1 cellular context compared by ENCODE assay signal in the genomic region with DNA sequence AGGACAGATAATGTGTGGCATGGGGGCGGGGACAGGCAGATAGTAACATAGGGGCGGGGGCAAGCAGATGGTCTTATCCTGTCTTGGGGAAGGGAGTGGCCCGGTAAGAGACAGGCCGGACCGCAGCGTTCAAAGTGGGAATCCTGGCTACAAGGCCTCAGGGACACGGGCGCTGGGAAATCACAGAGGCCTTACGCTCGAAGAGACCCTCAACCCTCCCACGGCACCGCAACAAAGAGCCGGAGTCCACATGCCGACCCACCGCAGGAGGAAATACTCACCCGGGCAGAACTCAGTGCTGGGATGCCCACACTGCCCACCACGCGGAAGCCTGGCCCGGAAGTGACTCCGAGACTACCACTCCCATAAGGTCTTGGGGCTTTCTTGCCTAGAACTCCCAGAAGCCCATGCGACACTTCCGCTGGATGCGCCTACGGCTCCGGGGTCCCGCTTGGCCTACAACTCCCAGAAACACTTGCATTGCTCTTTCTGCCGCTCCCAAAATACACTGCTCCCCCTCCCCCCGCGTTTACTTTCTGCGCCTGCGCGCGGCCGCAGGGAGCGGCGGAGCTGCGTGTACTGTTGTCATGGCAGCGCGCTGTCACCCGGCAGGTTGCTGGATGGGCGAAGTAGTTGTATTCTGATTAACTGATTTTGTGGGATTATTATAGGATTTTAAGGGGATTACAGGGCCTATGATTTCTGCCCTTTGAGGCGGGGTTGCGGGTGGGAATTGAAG.
TF ChIP-seq lines count a peak whose summit lies in the region.

A gene (minus strand): TSS at position 344 of the 739 bp plus-strand sequence. CDS start 3,840 bp downstream, outside the sequence.

TF ChIP-seq in K562, 482 proteins besides CTCF, POLR2A, EP300 and RAD21 (continued from another document and continues in another):
- TF ChIP-seq, protein P1, sequence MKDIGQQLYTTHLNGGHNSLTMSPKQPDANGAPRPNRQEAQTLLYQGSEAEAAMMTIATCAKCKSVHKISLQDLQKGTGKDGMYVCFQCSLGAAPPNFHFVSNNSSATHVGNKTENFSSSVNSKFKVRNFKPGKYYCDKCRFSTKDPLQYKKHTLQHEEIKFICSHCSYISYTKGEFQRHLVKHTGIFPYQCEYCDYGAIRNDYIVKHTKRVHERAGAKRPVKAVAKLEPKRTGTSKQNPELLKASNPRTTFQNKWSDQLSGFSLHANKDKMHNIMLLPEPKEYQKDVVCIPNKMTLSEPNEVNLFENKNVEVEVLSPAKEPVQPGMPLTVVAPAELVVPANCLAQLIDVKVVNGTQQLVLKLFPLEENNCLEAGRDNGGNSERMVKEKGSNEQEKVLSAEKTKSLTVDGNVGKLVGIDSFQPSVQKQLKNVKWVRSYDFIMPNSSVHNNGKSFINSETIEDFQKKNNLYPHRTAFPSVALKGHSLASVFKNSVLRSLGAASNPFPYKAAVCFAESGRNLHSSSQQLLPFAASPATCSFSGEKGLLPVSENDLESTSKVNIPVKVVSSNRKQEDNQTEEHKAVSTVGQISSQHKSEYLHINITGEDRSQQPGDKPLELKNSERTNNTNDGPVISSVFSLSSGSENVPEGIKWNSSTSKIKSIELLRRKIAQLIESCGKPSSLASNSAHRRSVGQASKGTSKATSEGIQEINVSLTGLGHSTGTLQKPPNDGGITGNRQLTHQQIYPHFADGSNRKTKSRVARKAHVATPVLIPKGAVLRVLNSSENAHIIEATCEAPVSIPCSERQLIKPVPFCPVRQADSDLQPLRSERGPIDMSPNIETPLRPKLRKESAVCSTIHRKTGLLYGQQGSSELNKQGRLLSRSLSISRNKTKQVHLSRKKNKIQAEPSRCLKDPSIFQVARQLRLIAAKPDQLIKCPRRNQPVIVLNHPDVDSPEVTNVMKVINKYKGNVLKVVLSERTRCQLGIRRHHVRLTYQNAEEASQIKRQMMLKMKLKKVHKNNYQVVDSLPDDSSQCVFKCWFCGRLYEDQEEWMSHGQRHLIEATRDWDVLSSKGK (CRISPR knock-in tag; IDR thresholded peaks at IDR 0.05): no peak
- no peak for TF ChIP-seq HDAC3 (IDR thresholded peaks at IDR 0.05; ENCODE audit: borderline replicate concordance, partially characterized antibody)
- no peak for TF ChIP-seq ZNF384 (IDR thresholded peaks at IDR 0.05; ENCODE audit: low read depth, low read length)
- peak; percentile 40 for TF ChIP-seq EGR1 (conservative IDR thresholded peaks at IDR 0.05)
- TF ChIP-seq, protein P2, sequence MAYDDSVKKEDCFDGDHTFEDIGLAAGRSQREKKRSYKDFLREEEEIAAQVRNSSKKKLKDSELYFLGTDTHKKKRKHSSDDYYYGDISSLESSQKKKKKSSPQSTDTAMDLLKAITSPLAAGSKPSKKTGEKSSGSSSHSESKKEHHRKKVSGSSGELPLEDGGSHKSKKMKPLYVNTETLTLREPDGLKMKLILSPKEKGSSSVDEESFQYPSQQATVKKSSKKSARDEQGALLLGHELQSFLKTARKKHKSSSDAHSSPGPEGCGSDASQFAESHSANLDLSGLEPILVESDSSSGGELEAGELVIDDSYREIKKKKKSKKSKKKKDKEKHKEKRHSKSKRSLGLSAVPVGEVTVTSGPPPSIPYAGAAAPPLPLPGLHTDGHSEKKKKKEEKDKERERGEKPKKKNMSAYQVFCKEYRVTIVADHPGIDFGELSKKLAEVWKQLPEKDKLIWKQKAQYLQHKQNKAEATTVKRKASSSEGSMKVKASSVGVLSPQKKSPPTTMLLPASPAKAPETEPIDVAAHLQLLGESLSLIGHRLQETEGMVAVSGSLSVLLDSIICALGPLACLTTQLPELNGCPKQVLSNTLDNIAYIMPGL (CRISPR knock-in tag; IDR thresholded peaks at IDR 0.05): no peak
- no peak for TF ChIP-seq HOXB6 (CRISPR knock-in tag; IDR thresholded peaks at IDR 0.05; ENCODE audit: borderline replicate concordance)
- no peak for TF ChIP-seq SAFB2 (IDR thresholded peaks at IDR 0.05; ENCODE audit: borderline replicate concordance, low read depth, low read length, severe bottlenecking)
- peak; percentile 97 for TF ChIP-seq ZFX (CRISPR knock-in tag; IDR thresholded peaks at IDR 0.05)
- no peak for TF ChIP-seq ZNF121 (CRISPR knock-in tag; conservative IDR thresholded peaks at IDR 0.05)
- TF ChIP-seq TAF7 (tag; IDR thresholded peaks at IDR 0.05): peak; percentile 38
- peak in 1 of 2 experiments; percentile 96; a peak in 2 of 4 replicates for TF ChIP-seq CSDE1 (IDR thresholded peaks at IDR 0.05)
- no peak for TF ChIP-seq XRCC5 (IDR thresholded peaks at IDR 0.05; ENCODE audit: low read depth, low read length)
- TF ChIP-seq GABPB1 (CRISPR knock-in tag; IDR thresholded peaks at IDR 0.05): peak; percentile 98
- no peak for TF ChIP-seq ZNF561 (CRISPR knock-in tag; conservative IDR thresholded peaks at IDR 0.05)
- peak; percentile 94 for TF ChIP-seq ELF2 (CRISPR knock-in tag; IDR thresholded peaks at IDR 0.05)
- TF ChIP-seq, protein P3, sequence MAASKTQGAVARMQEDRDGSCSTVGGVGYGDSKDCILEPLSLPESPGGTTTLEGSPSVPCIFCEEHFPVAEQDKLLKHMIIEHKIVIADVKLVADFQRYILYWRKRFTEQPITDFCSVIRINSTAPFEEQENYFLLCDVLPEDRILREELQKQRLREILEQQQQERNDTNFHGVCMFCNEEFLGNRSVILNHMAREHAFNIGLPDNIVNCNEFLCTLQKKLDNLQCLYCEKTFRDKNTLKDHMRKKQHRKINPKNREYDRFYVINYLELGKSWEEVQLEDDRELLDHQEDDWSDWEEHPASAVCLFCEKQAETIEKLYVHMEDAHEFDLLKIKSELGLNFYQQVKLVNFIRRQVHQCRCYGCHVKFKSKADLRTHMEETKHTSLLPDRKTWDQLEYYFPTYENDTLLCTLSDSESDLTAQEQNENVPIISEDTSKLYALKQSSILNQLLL (CRISPR knock-in tag; IDR thresholded peaks at IDR 0.05; ENCODE audit: borderline replicate concordance): no peak
- no peak for TF ChIP-seq ZNF347 (CRISPR knock-in tag; IDR thresholded peaks at IDR 0.05; ENCODE audit: low read depth)
- no peak for TF ChIP-seq ZKSCAN1 (IDR thresholded peaks at IDR 0.05; ENCODE audit: low read depth, low read length)
- no peak for TF ChIP-seq FOXP1 (CRISPR knock-in tag; IDR thresholded peaks at IDR 0.05)
- TF ChIP-seq KDM5B (IDR thresholded peaks at IDR 0.05; ENCODE audit: insufficient replicate concordance, low read depth, low read length): peak; percentile 14
- TF ChIP-seq NELFE (IDR thresholded peaks at IDR 0.05; ENCODE audit: insufficient read depth, insufficient read length): no peak
- TF ChIP-seq, protein P4, sequence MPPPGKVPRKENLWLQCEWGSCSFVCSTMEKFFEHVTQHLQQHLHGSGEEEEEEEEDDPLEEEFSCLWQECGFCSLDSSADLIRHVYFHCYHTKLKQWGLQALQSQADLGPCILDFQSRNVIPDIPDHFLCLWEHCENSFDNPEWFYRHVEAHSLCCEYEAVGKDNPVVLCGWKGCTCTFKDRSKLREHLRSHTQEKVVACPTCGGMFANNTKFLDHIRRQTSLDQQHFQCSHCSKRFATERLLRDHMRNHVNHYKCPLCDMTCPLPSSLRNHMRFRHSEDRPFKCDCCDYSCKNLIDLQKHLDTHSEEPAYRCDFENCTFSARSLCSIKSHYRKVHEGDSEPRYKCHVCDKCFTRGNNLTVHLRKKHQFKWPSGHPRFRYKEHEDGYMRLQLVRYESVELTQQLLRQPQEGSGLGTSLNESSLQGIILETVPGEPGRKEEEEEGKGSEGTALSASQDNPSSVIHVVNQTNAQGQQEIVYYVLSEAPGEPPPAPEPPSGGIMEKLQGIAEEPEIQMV (tag; conservative IDR thresholded peaks at IDR 0.05; ENCODE audit: low read depth): no peak
- TF ChIP-seq NFRKB (IDR thresholded peaks at IDR 0.05; ENCODE audit: low read depth): no peak
- TF ChIP-seq ZNF354B (CRISPR knock-in tag; IDR thresholded peaks at IDR 0.05): no peak
- no peak for TF ChIP-seq GTF2E2 (tag; IDR thresholded peaks at IDR 0.05)
- peak; percentile 56 for TF ChIP-seq FOXJ3 (CRISPR knock-in tag; IDR thresholded peaks at IDR 0.05)
- TF ChIP-seq KDM1A (IDR thresholded peaks at IDR 0.05): no peak
- TF ChIP-seq, protein P5, sequence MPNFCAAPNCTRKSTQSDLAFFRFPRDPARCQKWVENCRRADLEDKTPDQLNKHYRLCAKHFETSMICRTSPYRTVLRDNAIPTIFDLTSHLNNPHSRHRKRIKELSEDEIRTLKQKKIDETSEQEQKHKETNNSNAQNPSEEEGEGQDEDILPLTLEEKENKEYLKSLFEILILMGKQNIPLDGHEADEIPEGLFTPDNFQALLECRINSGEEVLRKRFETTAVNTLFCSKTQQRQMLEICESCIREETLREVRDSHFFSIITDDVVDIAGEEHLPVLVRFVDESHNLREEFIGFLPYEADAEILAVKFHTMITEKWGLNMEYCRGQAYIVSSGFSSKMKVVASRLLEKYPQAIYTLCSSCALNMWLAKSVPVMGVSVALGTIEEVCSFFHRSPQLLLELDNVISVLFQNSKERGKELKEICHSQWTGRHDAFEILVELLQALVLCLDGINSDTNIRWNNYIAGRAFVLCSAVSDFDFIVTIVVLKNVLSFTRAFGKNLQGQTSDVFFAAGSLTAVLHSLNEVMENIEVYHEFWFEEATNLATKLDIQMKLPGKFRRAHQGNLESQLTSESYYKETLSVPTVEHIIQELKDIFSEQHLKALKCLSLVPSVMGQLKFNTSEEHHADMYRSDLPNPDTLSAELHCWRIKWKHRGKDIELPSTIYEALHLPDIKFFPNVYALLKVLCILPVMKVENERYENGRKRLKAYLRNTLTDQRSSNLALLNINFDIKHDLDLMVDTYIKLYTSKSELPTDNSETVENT (CRISPR knock-in tag; IDR thresholded peaks at IDR 0.05): no peak
- TF ChIP-seq, protein P6, sequence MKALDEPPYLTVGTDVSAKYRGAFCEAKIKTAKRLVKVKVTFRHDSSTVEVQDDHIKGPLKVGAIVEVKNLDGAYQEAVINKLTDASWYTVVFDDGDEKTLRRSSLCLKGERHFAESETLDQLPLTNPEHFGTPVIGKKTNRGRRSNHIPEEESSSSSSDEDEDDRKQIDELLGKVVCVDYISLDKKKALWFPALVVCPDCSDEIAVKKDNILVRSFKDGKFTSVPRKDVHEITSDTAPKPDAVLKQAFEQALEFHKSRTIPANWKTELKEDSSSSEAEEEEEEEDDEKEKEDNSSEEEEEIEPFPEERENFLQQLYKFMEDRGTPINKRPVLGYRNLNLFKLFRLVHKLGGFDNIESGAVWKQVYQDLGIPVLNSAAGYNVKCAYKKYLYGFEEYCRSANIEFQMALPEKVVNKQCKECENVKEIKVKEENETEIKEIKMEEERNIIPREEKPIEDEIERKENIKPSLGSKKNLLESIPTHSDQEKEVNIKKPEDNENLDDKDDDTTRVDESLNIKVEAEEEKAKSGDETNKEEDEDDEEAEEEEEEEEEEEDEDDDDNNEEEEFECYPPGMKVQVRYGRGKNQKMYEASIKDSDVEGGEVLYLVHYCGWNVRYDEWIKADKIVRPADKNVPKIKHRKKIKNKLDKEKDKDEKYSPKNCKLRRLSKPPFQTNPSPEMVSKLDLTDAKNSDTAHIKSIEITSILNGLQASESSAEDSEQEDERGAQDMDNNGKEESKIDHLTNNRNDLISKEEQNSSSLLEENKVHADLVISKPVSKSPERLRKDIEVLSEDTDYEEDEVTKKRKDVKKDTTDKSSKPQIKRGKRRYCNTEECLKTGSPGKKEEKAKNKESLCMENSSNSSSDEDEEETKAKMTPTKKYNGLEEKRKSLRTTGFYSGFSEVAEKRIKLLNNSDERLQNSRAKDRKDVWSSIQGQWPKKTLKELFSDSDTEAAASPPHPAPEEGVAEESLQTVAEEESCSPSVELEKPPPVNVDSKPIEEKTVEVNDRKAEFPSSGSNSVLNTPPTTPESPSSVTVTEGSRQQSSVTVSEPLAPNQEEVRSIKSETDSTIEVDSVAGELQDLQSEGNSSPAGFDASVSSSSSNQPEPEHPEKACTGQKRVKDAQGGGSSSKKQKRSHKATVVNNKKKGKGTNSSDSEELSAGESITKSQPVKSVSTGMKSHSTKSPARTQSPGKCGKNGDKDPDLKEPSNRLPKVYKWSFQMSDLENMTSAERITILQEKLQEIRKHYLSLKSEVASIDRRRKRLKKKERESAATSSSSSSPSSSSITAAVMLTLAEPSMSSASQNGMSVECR (CRISPR knock-in tag; IDR thresholded peaks at IDR 0.05): peak; percentile 92
- no peak for TF ChIP-seq SMAD1 (IDR thresholded peaks at IDR 0.05; ENCODE audit: low read depth, low read length, partially characterized antibody)
- TF ChIP-seq, protein P7, sequence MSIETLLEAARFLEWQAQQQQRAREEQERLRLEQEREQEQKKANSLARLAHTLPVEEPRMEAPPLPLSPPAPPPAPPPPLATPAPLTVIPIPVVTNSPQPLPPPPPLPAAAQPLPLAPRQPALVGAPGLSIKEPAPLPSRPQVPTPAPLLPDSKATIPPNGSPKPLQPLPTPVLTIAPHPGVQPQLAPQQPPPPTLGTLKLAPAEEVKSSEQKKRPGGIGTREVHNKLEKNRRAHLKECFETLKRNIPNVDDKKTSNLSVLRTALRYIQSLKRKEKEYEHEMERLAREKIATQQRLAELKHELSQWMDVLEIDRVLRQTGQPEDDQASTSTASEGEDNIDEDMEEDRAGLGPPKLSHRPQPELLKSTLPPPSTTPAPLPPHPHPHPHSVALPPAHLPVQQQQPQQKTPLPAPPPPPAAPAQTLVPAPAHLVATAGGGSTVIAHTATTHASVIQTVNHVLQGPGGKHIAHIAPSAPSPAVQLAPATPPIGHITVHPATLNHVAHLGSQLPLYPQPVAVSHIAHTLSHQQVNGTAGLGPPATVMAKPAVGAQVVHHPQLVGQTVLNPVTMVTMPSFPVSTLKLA (conservative IDR thresholded peaks at IDR 0.05): peak; percentile 92 to 95
- TF ChIP-seq POLR2H (tag; IDR thresholded peaks at IDR 0.05; ENCODE audit: low read depth): no peak
- TF ChIP-seq POLR2AphosphoS2 (IDR thresholded peaks at IDR 0.05; ENCODE audit: low read length): no peak
- no peak; the same call in none of the 2 replicates for TF ChIP-seq ATF7 (IDR thresholded peaks at IDR 0.05)
- TF ChIP-seq PRMT5 (CRISPR knock-in tag; IDR thresholded peaks at IDR 0.05): no peak
- peak; percentile 96 for TF ChIP-seq BMI1 (IDR thresholded peaks at IDR 0.05; ENCODE audit: low read length)
- no peak for TF ChIP-seq ELF4 (CRISPR knock-in tag; IDR thresholded peaks at IDR 0.05)
- no peak for TF ChIP-seq ZNF23 (CRISPR knock-in tag; IDR thresholded peaks at IDR 0.05)
- no peak for TF ChIP-seq ZNF668 (CRISPR knock-in tag; IDR thresholded peaks at IDR 0.05)
- TF ChIP-seq CHD1 (IDR thresholded peaks at IDR 0.05; ENCODE audit: low read length): peak; percentile 9
- TF ChIP-seq HNRNPH1 (optimal IDR thresholded peaks at IDR 0.05; ENCODE audit: low read depth, low read length): no peak
- TF ChIP-seq TEAD2 (tag; IDR thresholded peaks at IDR 0.05): no peak
- peak; percentile 97 to 98 for TF ChIP-seq NRF1 (conservative IDR thresholded peaks at IDR 0.05 in 1 of 2, IDR thresholded peaks at IDR 0.05 in 1 of 2)
- peak; percentile 91 to 95 for TF ChIP-seq SIX5 (IDR thresholded peaks at IDR 0.05; ENCODE audit: borderline replicate concordance in 1 of 2, insufficient read depth in 1 of 2, low read depth in 1 of 2, low read length in 2 of 2)
